ENCODE assay signal across 2 cellular contexts in the genomic region with DNA sequence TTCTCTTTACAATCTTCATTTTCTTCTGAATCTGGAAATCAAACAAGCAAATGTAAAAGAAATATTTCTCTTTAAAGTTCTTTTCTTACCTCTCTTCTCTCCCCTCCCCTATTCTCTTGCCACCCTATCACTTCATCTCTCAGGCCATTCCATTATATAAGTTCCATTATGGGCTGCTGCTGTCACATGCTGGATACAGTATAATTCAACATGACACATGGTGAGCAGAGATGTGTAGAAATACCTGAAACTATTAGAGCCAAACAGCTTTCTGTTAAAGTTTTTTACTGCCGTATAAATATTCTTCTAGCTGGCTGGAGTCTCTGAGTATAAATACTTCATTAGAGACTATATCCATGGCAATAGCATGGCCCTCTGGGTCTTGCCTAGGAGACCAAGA.
TF ChIP-seq lines count a peak whose summit lies in the region.

No MANE protein-coding gene starts in this region.

TF ChIP-seq in HepG2, 621 proteins besides CTCF, POLR2A, EP300 and RAD21 (continued from another document):
- TF ChIP-seq, protein P1, sequence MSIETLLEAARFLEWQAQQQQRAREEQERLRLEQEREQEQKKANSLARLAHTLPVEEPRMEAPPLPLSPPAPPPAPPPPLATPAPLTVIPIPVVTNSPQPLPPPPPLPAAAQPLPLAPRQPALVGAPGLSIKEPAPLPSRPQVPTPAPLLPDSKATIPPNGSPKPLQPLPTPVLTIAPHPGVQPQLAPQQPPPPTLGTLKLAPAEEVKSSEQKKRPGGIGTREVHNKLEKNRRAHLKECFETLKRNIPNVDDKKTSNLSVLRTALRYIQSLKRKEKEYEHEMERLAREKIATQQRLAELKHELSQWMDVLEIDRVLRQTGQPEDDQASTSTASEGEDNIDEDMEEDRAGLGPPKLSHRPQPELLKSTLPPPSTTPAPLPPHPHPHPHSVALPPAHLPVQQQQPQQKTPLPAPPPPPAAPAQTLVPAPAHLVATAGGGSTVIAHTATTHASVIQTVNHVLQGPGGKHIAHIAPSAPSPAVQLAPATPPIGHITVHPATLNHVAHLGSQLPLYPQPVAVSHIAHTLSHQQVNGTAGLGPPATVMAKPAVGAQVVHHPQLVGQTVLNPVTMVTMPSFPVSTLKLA (IDR thresholded peaks at IDR 0.05) = peak; percentile 63
- no peak for TF ChIP-seq DR1 (CRISPR knock-in tag; IDR thresholded peaks at IDR 0.05)

TF ChIP-seq in K562, 482 proteins besides CTCF, POLR2A, EP300 and RAD21 (continued from another document):
- TF ChIP-seq, protein P2, sequence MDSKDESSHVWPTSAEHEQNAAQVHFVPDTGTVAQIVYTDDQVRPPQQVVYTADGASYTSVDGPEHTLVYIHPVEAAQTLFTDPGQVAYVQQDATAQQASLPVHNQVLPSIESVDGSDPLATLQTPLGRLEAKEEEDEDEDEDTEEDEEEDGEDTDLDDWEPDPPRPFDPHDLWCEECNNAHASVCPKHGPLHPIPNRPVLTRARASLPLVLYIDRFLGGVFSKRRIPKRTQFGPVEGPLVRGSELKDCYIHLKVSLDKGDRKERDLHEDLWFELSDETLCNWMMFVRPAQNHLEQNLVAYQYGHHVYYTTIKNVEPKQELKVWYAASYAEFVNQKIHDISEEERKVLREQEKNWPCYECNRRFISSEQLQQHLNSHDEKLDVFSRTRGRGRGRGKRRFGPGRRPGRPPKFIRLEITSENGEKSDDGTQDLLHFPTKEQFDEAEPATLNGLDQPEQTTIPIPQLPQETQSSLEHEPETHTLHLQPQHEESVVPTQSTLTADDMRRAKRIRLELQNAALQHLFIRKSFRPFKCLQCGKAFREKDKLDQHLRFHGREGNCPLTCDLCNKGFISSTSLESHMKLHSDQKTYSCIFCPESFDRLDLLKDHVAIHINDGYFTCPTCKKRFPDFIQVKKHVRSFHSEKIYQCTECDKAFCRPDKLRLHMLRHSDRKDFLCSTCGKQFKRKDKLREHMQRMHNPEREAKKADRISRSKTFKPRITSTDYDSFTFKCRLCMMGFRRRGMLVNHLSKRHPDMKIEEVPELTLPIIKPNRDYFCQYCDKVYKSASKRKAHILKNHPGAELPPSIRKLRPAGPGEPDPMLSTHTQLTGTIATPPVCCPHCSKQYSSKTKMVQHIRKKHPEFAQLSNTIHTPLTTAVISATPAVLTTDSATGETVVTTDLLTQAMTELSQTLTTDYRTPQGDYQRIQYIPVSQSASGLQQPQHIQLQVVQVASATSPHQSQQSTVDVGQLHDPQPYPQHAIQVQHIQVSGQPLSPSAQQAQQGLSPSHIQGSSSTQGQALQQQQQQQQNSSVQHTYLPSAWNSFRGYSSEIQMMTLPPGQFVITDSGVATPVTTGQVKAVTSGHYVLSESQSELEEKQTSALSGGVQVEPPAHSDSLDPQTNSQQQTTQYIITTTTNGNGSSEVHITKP (IDR thresholded peaks at IDR 0.05; ENCODE audit: partially characterized antibody) = peak; percentile 20
- TF ChIP-seq, protein P3, sequence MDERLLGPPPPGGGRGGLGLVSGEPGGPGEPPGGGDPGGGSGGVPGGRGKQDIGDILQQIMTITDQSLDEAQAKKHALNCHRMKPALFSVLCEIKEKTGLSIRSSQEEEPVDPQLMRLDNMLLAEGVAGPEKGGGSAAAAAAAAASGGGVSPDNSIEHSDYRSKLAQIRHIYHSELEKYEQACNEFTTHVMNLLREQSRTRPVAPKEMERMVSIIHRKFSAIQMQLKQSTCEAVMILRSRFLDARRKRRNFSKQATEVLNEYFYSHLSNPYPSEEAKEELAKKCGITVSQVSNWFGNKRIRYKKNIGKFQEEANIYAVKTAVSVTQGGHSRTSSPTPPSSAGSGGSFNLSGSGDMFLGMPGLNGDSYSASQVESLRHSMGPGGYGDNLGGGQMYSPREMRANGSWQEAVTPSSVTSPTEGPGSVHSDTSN (CRISPR knock-in tag; IDR thresholded peaks at IDR 0.05; ENCODE audit: low read depth) = no peak
- TF ChIP-seq, protein P3 (tag; conservative IDR thresholded peaks at IDR 0.05; ENCODE audit: low read depth) = peak; percentile 64
- 0 out of 2 replicates have a peak, but pooled peaks have one; percentile 52 for TF ChIP-seq HSF4 (CRISPR knock-in tag; IDR thresholded peaks at IDR 0.05; ENCODE audit: borderline replicate concordance)
- TF ChIP-seq CC2D1A (IDR thresholded peaks at IDR 0.05) = no peak
- 0 out of 2 replicates have a peak, but pooled peaks have one; percentile 41 for TF ChIP-seq GATA2 (CRISPR knock-in tag; IDR thresholded peaks at IDR 0.05)
- no peak for TF ChIP-seq CEBPG (CRISPR knock-in tag; IDR thresholded peaks at IDR 0.05)
- no peak for TF ChIP-seq CEBPG (tag; conservative IDR thresholded peaks at IDR 0.05 in 1 of 2, IDR thresholded peaks at IDR 0.05 in 1 of 2)
